In genomic region chr12:110957652-110958051, GRCh38 we compare ENCODE assay signal across 1 cellular context.
TF ChIP-seq lines count a peak whose summit lies in the region.

No MANE protein-coding gene starts in this region.

TF ChIP-seq in GM23338, 12 proteins besides CTCF, POLR2A, EP300 and RAD21:
- TF ChIP-seq ZNF462 (CRISPR knock-in tag; IDR thresholded peaks at IDR 0.05) (no peak), NANOG (IDR thresholded peaks at IDR 0.05; ENCODE audit: borderline replicate concordance) (no peak), REST (IDR thresholded peaks at IDR 0.05; ENCODE audit: unreplicated experiment) (no peak), POLR2AphosphoS5 (IDR thresholded peaks at IDR 0.05; ENCODE audit: low read depth) (no peak), EZH2phosphoT487 (IDR thresholded peaks at IDR 0.05; ENCODE audit: unreplicated experiment) (no peak), EZH2 (IDR thresholded peaks at IDR 0.05; ENCODE audit: low read depth, unreplicated experiment) (no peak), ETS1 (IDR thresholded peaks at IDR 0.05) (no peak), ZNF114 (CRISPR knock-in tag; IDR thresholded peaks at IDR 0.05) (no peak), STAT1 (IDR thresholded peaks at IDR 0.05; ENCODE audit: unreplicated experiment) (no peak), JUNB (IDR thresholded peaks at IDR 0.05; ENCODE audit: unreplicated experiment) (no peak), CREB1 (CRISPR knock-in tag; IDR thresholded peaks at IDR 0.05; ENCODE audit: low read depth) (no peak), ZNF331 (CRISPR knock-in tag; IDR thresholded peaks at IDR 0.05; ENCODE audit: low read depth) (no peak)
TF ChIP-seq in GM23338: peak in this region for 0.
